In genomic region chr3:45123030-45123429, GRCh38 we compare ENCODE assay signal across 9 cellular contexts. TPM values are rescaled to one million over a fixed set of nuclear protein-coding genes. Genes with fewer than 3 reads are reported as not detected.
DNase-seq lines count a peak whose midpoint lies in the region; ATAC-seq and TF ChIP-seq lines count a peak whose summit lies in the region.
"Had no signal": no experiment of that assay in that cellular context is flagged by ENCODE, and none has a peak within 500 bp of the region (broad histone marks: within the 10 kb centered on the region; RNA-seq: fewer than 3 reads in every experiment).

No MANE protein-coding gene starts in this region.

- no peak for TF ChIP-seq CTCF in AG09309 (IDR thresholded peaks at IDR 0.05; ENCODE audit: control insufficient read depth, insufficient read depth, low read depth, low read length, missing control alignments)
- TF ChIP-seq CTCF in NB4 (IDR thresholded peaks at IDR 0.05; ENCODE audit: low read depth, low read length) = no peak
- TF ChIP-seq CTCF in fibroblast of mammary gland (conservative IDR thresholded peaks at IDR 0.05; ENCODE audit: control insufficient read depth, insufficient read depth, low read depth, low read length) = peak; percentile 8

- TF ChIP-seq POLR2A in NB4 (IDR thresholded peaks at IDR 0.05; ENCODE audit: extremely low read depth, insufficient read length) = no peak

- no peak overlapping the region for H3K27ac ChIP-seq in Karpas-422 (ENCODE audit: low read length)

- H3K9ac ChIP-seq in Karpas-422 (ENCODE audit: low read length) = no peak overlapping the region

- no peak overlapping the region for H3K4me3 ChIP-seq in AG09309 (ENCODE audit: control insufficient read depth, low read depth, low read length)
- H3K4me3 ChIP-seq in NB4 (ENCODE audit: low read depth, low read length) = no peak overlapping the region
- no peak overlapping the region for H3K4me3 ChIP-seq in fibroblast of mammary gland (ENCODE audit: control insufficient read depth, low read depth, low read length)
- no peak overlapping the region for H3K4me3 ChIP-seq in Karpas-422 (ENCODE audit: low read length)

- H3K9me3 ChIP-seq in Karpas-422 (ENCODE audit: low read length) = no peaks in the 10 kb centered on the region

- H4K20me1 ChIP-seq in Karpas-422 (ENCODE audit: insufficient read depth, low read depth, low read length) = no peaks in the 10 kb centered on the region

- no peak overlapping the region for H2AFZ ChIP-seq in Karpas-422 (ENCODE audit: low read length)

- H3K4me2 ChIP-seq in Karpas-422 (ENCODE audit: low read depth, low read length, poor library complexity, severe bottlenecking) = no peak overlapping the region

- H3K36me3 ChIP-seq in Karpas-422 (ENCODE audit: insufficient read depth, low read length) = no peaks in the 10 kb centered on the region

- no peaks in the 10 kb centered on the region for H3K27me3 ChIP-seq in Karpas-422 (ENCODE audit: low read length)

- peak; percentile 70 for ATAC-seq in GM21529 (IDR thresholded peaks at IDR 0.05; ENCODE audit: unreplicated experiment)
- no peak for ATAC-seq in GM18519 (IDR thresholded peaks at IDR 0.05; ENCODE audit: low FRiP score, unreplicated experiment)
- no peak for ATAC-seq in stimulated activated naive CD8-positive, alpha-beta T cell treated with anti-CD3 and anti-CD28 coated beads, Interleukin-15, Interleukin-2, amounts not matched to agents 100 U/mL and 50 U/mL, for 24 hours

- peak; percentile 91 for DNase-seq in AG09309 (ENCODE audit: low read depth)
- peak; percentile 73 for DNase-seq in NB4 (ENCODE audit: low read depth)
- peak; percentile 99 for DNase-seq in fibroblast of mammary gland (ENCODE audit: low read depth)
- no peak for DNase-seq in Karpas-422
- no peak for DNase-seq in HPDE6-E6E7 (ENCODE audit: extremely low spot score)
- DNase-seq in stimulated activated naive CD8-positive, alpha-beta T cell treated with anti-CD3 and anti-CD28 coated beads, Interleukin-15, Interleukin-2, amounts not matched to agents 100 U/mL and 50 U/mL, for 24 hours = no peak
- DNase-seq: NCI-H526 had no signal

- H3K79me2 ChIP-seq in Karpas-422 (ENCODE audit: low read length) = no peaks in the 10 kb centered on the region

- H3K4me1 ChIP-seq in Karpas-422 (ENCODE audit: low read length) = peaks cover 6% of the 10 kb centered on the region

- no peaks in the 10 kb centered on the region for H3K9me2 ChIP-seq in Karpas-422 (replicated peaks; ENCODE audit: insufficient read depth, low read length)

RNA-seq across cellular contexts. Expression of gene CDCP1, which starts 23.1 kb away (rescaled TPM):
- total RNA-seq in Karpas-422 (2014; rRNA removed; shearing (Covaris generic); ENCODE audit: low replicate concordance) = not detected in 2 replicates

Comparison
In these comparisons a context has a peak if more than half of its experiments do, and no peak if none do; other contexts are left out.
1. DNase-seq: peak in AG09309 (single experiment), NB4 (single experiment) and fibroblast of mammary gland (single experiment); none in Karpas-422 (single experiment), HPDE6-E6E7 (single experiment) and stimulated activated naive CD8-positive, alpha-beta T cell treated with anti-CD3 and anti-CD28 coated beads, Interleukin-15, Interleukin-2, amounts not matched to agents 100 U/mL and 50 U/mL, for 24 hours (single experiment).